Comparison of ENCODE assay signal across 17 cellular contexts in genomic region chr3:182697345-182697919, GRCh38.
DNase-seq lines count a peak whose midpoint lies in the region; ATAC-seq and TF ChIP-seq lines count a peak whose summit lies in the region.
"Had no signal": no experiment of that assay in that cellular context is flagged by ENCODE, and none has a peak within 500 bp of the region (broad histone marks: within the 10 kb centered on the region; RNA-seq: fewer than 3 reads in every experiment).

No MANE protein-coding gene starts in this region.

- H3K27me3 ChIP-seq in IMR-90 (ENCODE audit: control insufficient read depth, insufficient read depth, low read length) (peaks cover 4% of the 10 kb centered on the region), SJCRH30 (no peaks in the 10 kb centered on the region; the same call in 1 of the 2 replicates), smooth muscle cell (ENCODE audit: low read depth) (no peaks in the 10 kb centered on the region)
- H3K27me3 ChIP-seq: BLaER1 had no signal

- no peak overlapping the region for H3K14ac ChIP-seq in IMR-90 (replicated peaks; ENCODE audit: low read depth, low read length)

- H3F3A ChIP-seq in smooth muscle cell (ENCODE audit: low read depth) = no peaks in the 10 kb centered on the region

- H3K18ac ChIP-seq in IMR-90 (ENCODE audit: low read depth, low read length) = no peak overlapping the region

- no peaks in the 10 kb centered on the region for H3K79me2 ChIP-seq in smooth muscle cell (ENCODE audit: low read depth)

- ATAC-seq in IMR-90 (ENCODE audit: low read depth) (no peak), mucosa of descending colon (peak; percentile 52)
- ATAC-seq: stimulated activated effector memory CD8-positive, alpha-beta T cell treated with anti-CD3 and anti-CD28 coated beads, Interleukin-12 subunit alpha, Interleukin-12 subunit beta, amount 100 ng/mL, for 72 hours had no signal

- intact Hi-C loops in IMR-90 (cut with micrococcal nuclease) (no loop called here), mucosa of descending colon (cut with DNase I, micrococcal nuclease) (no loop called here)

- H2BK120ac ChIP-seq in IMR-90 (ENCODE audit: low read depth, low read length) = no peak overlapping the region

- no peak overlapping the region for H2BK20ac ChIP-seq in IMR-90 (ENCODE audit: low read depth, low read length)

- H4K20me1 ChIP-seq in IMR-90 (ENCODE audit: insufficient read depth, low read length) = no peaks in the 10 kb centered on the region
- H4K20me1 ChIP-seq in smooth muscle cell (ENCODE audit: low read depth) = no peaks in the 10 kb centered on the region
- H4K20me1 ChIP-seq: BLaER1 had no signal

- H2AFZ ChIP-seq in IMR-90 (replicated peaks; ENCODE audit: low read length, poor library complexity) = peak overlapping the region; percentile 51
- no peak overlapping the region for H2AFZ ChIP-seq in smooth muscle cell (ENCODE audit: low read depth)

- H3K4ac ChIP-seq in IMR-90 (ENCODE audit: low read depth, low read length) = no peak overlapping the region

- POLR2A ChIA-PET in IMR-90 (lab: Charles Lee; ENCODE audit: unreplicated experiment) = no interaction called here

- H3K79me1 ChIP-seq in IMR-90 (ENCODE audit: low read depth in 1 of 2, low read length in 2 of 2) = no peaks in the 10 kb centered on the region

- H3K36me3 ChIP-seq in IMR-90 (ENCODE audit: control insufficient read depth, insufficient read depth, low read length) = no peaks in the 10 kb centered on the region
- H3K36me3 ChIP-seq in SJCRH30 = no peaks in the 10 kb centered on the region
- H3K36me3 ChIP-seq in mucosa of descending colon (ENCODE audit: low read depth) = no peaks in the 10 kb centered on the region
- H3K36me3 ChIP-seq in smooth muscle cell (ENCODE audit: low read depth) = no peaks in the 10 kb centered on the region
- H3K36me3 ChIP-seq: BLaER1, tibial artery had no signal

- no peaks in the 10 kb centered on the region for H3K9me1 ChIP-seq in IMR-90 (ENCODE audit: insufficient read depth, low read length)

- no TSS peak for BruUV-seq in IMR-90 (replicated peaks; lab: Mats Ljungman, UMichigan)

- H3K9ac ChIP-seq in IMR-90 (ENCODE audit: low read depth, low read length) (no peak overlapping the region), smooth muscle cell (ENCODE audit: low read depth) (no peak overlapping the region)
- H3K9ac ChIP-seq: BLaER1 had no signal

- TF ChIP-seq POLR2A in IMR-90 (IDR thresholded peaks at IDR 0.05; ENCODE audit: low read depth, low read length) = no peak

- no peak overlapping the region for H3K4me2 ChIP-seq in IMR-90 (ENCODE audit: low read depth, low read length)
- no peak overlapping the region for H3K4me2 ChIP-seq in smooth muscle cell
- H3K4me2 ChIP-seq: BLaER1 had no signal

- no peak for TF ChIP-seq RAD21 in IMR-90 (IDR thresholded peaks at IDR 0.05; ENCODE audit: low read length)

- H2AK5ac ChIP-seq in IMR-90 (ENCODE audit: low read depth, low read length) = no peak overlapping the region

- H3K4me1 ChIP-seq in IMR-90 (ENCODE audit: control insufficient read depth, insufficient read depth, low read length) = no peaks in the 10 kb centered on the region
- peaks cover 15% of the 10 kb centered on the region for H3K4me1 ChIP-seq in SJCRH30
- peaks cover 5% of the 10 kb centered on the region for H3K4me1 ChIP-seq in mucosa of descending colon (ENCODE audit: low read depth)
- no peaks in the 10 kb centered on the region for H3K4me1 ChIP-seq in smooth muscle cell (ENCODE audit: low read depth)
- H3K4me1 ChIP-seq: BLaER1, tibial artery had no signal

- H3K9me3 ChIP-seq in IMR-90 (ENCODE audit: control insufficient read depth, insufficient read depth, low read length) (no peaks in the 10 kb centered on the region), SJCRH30 (replicated peaks) (no peaks in the 10 kb centered on the region; the same call in 1 of the 2 replicates), mucosa of descending colon (no peaks in the 10 kb centered on the region), smooth muscle cell (replicated peaks; ENCODE audit: low read depth) (no peaks in the 10 kb centered on the region)
- H3K9me3 ChIP-seq: BLaER1, tibial artery had no signal

- no peak overlapping the region for H3K23ac ChIP-seq in IMR-90 (ENCODE audit: low read depth, low read length)

- DNase-seq in IMR-90 = no peak
- peak; percentile 8 for DNase-seq in NCI-H2029 treated with DMSO at 0.1 percent for 48 hours (lab: John Stamatoyannopoulos, UW)
- peak in 1 of 2 experiments; percentile 15 for DNase-seq in SJCRH30
- no peak for DNase-seq in mucosa of descending colon
- DNase-seq in NCI-H2107 (lab: John Stamatoyannopoulos, UW) = no peak
- DNase-seq in caudate nucleus (lab: John Stamatoyannopoulos, UW) = no peak
- DNase-seq in smooth muscle cell (lab: John Stamatoyannopoulos, UW; ENCODE audit: unreplicated experiment) = no peak
- DNase-seq in middle frontal gyrus (ENCODE audit: extremely low spot score, low spot score) = no peak
- DNase-seq: activated gamma-delta T cell; amygdala; GF-D8; KBM-7; nephron progenitor cell; stimulated activated CD4-positive, alpha-beta T cell treated with anti-CD3 and anti-CD28 coated beads, Interleukin-15, amount 100 ng/mL, for 24 hours; tibial artery had no signal

- H2AK9ac ChIP-seq in IMR-90 (replicated peaks; ENCODE audit: low read depth, low read length, poor library complexity) = no peak overlapping the region

- CTCF ChIA-PET in IMR-90 (lab: Yijun Ruan, JAX) = no interaction called here

- dilution Hi-C loops in IMR-90 (cut with HindIII; ENCODE audit: low sequenced_read_pairs, unreplicated experiment) = no loop called here

- no peak overlapping the region for H4K5ac ChIP-seq in IMR-90 (ENCODE audit: low read depth, low read length)

- H3K27ac ChIP-seq in IMR-90 (ENCODE audit: insufficient read depth, low read length) (no peak overlapping the region), SJCRH30 (no peak overlapping the region), caudate nucleus (ENCODE audit: low read depth, low read length) (no peak overlapping the region), smooth muscle cell (ENCODE audit: low read depth) (no peak overlapping the region)
- H3K27ac ChIP-seq: BLaER1, tibial artery had no signal

- H3K56ac ChIP-seq in IMR-90 (ENCODE audit: extremely low read depth, insufficient read depth, low read length) = no peak overlapping the region

- 0% methylated on average over 2 of the region's 12 CpGs; no CpG with 5 or more reads in 1 of the 2 experiments for WGBS in IMR-90 (ENCODE audit: extremely low coverage in 2 of 2, insufficient read length in 1 of 2), 2 experiments
- WGBS in smooth muscle cell (ENCODE audit: low lambda C conversion rate) = 80% methylated on average over 12 of the region's 12 CpGs

- no peak overlapping the region for H4K8ac ChIP-seq in IMR-90 (ENCODE audit: low read depth in 2 of 2, low read length in 2 of 2)

- in situ Hi-C loops in IMR-90 (cut with MboI; ENCODE audit: low sequenced_read_pairs) = no loop called here

- no peak overlapping the region for H2BK15ac ChIP-seq in IMR-90 (ENCODE audit: low read depth, low read length)

- TF ChIP-seq CTCF in IMR-90 (conservative IDR thresholded peaks at IDR 0.05; ENCODE audit: low read depth, low read length) (no peak), mucosa of descending colon (IDR thresholded peaks at IDR 0.05) (no peak), smooth muscle cell (IDR thresholded peaks at IDR 0.05; ENCODE audit: borderline replicate concordance, insufficient read depth, poor library complexity, severe bottlenecking) (no peak)

- H4K91ac ChIP-seq in IMR-90 (ENCODE audit: insufficient read depth, low read depth, low read length) = no peak overlapping the region

- H2BK5ac ChIP-seq in IMR-90 (ENCODE audit: low read depth, low read length, poor library complexity, severe bottlenecking) = no peak overlapping the region

- H3K4me3 ChIP-seq in IMR-90 (ENCODE audit: insufficient read depth, low read depth, low read length) (no peak overlapping the region), SJCRH30 (peak overlapping the region; percentile 19), mucosa of descending colon (no peak overlapping the region), smooth muscle cell (no peak overlapping the region)
- H3K4me3 ChIP-seq: BLaER1, tibial artery had no signal

TF ChIP-seq in IMR-90, 13 proteins besides CTCF, POLR2A, EP300 and RAD21:
- no peak for TF ChIP-seq RCOR1 (IDR thresholded peaks at IDR 0.05; ENCODE audit: insufficient replicate concordance, low read length)
- no peak for TF ChIP-seq SMC3 (IDR thresholded peaks at IDR 0.05; ENCODE audit: low read depth, low read length)
- TF ChIP-seq ELK1 (IDR thresholded peaks at IDR 0.05; ENCODE audit: borderline replicate concordance, low read depth, low read length) = no peak
- no peak for TF ChIP-seq MAZ (IDR thresholded peaks at IDR 0.05; ENCODE audit: borderline replicate concordance, low read depth, low read length)
- no peak for TF ChIP-seq CEBPB (IDR thresholded peaks at IDR 0.05; ENCODE audit: low read depth, low read length)
- no peak for TF ChIP-seq CHD1 (IDR thresholded peaks at IDR 0.05; ENCODE audit: low read depth, low read length)
- TF ChIP-seq USF2 (IDR thresholded peaks at IDR 0.05; ENCODE audit: low read depth, low read length) = no peak
- no peak for TF ChIP-seq MAFK (IDR thresholded peaks at IDR 0.05; ENCODE audit: low read depth, low read length)
- TF ChIP-seq MXI1 (IDR thresholded peaks at IDR 0.05; ENCODE audit: borderline replicate concordance, low read depth, low read length) = no peak
- TF ChIP-seq FOS (IDR thresholded peaks at IDR 0.05; ENCODE audit: low read depth, low read length) = no peak
- no peak for TF ChIP-seq BHLHE40 (IDR thresholded peaks at IDR 0.05; ENCODE audit: low read depth, low read length)
- TF ChIP-seq NFE2L2 (IDR thresholded peaks at IDR 0.05; ENCODE audit: low read depth, low read length) = no peak
- TF ChIP-seq RFX5 (IDR thresholded peaks at IDR 0.05; ENCODE audit: low read depth, low read length) = no peak
TF ChIP-seq in IMR-90: peak in this region for 0.
